In the genomic region with DNA sequence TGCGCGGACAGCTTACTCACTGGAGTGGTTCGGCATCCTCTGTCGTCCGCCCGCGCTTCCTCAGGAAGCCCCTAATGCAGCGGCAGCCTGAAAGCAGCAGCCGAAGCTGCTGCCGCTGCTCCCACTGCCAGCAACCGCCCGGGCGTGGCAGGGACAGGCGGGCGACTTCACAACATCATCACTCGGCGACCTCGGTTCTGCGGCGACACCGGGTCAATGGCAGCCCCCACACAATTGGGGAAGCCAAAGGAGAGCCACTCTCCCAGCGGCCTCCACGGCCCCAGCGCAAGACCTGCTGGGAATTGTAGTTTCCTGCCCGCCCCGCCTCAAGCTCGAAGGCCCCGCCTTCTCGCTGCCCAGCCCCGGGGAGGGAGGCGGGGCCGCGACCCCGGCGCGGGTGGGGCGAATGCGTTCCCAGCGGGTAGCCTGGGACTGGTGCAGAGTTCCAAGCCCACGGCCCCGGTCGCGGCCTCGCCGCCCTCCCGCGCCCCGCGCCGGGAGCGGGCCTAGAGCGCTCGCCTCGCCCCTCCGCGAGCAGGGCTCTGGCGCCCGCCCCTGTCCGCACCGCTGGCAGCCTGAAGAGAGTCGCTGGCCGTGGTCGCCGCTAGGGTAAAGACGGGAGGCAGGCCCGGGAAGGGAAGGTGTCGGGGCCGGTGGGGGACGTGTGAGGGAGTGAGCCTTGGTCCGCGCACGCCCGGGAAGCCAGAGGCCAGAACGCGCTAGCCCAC, we compare ENCODE assay signal across 1 cellular context.
A peak's percentile ranks its signal among the peaks of the same experiment; 100 is the strongest.
TF ChIP-seq lines count a peak whose summit lies in the region.

A gene with protein sequence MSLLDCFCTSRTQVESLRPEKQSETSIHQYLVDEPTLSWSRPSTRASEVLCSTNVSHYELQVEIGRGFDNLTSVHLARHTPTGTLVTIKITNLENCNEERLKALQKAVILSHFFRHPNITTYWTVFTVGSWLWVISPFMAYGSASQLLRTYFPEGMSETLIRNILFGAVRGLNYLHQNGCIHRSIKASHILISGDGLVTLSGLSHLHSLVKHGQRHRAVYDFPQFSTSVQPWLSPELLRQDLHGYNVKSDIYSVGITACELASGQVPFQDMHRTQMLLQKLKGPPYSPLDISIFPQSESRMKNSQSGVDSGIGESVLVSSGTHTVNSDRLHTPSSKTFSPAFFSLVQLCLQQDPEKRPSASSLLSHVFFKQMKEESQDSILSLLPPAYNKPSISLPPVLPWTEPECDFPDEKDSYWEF (plus strand): TSS at position 411 of the 728 bp plus-strand sequence. CDS start 3,101 bp downstream, outside the sequence.
A gene with protein sequence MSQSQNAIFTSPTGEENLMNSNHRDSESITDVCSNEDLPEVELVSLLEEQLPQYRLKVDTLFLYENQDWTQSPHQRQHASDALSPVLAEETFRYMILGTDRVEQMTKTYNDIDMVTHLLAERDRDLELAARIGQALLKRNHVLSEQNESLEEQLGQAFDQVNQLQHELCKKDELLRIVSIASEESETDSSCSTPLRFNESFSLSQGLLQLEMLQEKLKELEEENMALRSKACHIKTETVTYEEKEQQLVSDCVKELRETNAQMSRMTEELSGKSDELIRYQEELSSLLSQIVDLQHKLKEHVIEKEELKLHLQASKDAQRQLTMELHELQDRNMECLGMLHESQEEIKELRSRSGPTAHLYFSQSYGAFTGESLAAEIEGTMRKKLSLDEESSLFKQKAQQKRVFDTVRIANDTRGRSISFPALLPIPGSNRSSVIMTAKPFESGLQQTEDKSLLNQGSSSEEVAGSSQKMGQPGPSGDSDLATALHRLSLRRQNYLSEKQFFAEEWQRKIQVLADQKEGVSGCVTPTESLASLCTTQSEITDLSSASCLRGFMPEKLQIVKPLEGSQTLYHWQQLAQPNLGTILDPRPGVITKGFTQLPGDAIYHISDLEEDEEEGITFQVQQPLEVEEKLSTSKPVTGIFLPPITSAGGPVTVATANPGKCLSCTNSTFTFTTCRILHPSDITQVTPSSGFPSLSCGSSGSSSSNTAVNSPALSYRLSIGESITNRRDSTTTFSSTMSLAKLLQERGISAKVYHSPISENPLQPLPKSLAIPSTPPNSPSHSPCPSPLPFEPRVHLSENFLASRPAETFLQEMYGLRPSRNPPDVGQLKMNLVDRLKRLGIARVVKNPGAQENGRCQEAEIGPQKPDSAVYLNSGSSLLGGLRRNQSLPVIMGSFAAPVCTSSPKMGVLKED (minus strand): TSS at position 129 of the 728 bp plus-strand sequence. CDS start 30,951 bp downstream, outside the sequence.

TF ChIP-seq in HEK293, 187 proteins besides CTCF, POLR2A, EP300 and RAD21 (continued from another document and continues in another):
- peak; percentile 92 for TF ChIP-seq YY2 (tag by site-specific recombination; IDR thresholded peaks at IDR 0.05)
- no peak for TF ChIP-seq ZNF174 (tag by site-specific recombination; IDR thresholded peaks at IDR 0.05)
- TF ChIP-seq ZNF266 (tag by site-specific recombination; IDR thresholded peaks at IDR 0.05; ENCODE audit: low read depth) = no peak
- TF ChIP-seq ZNF585B (tag by site-specific recombination; IDR thresholded peaks at IDR 0.05) = no peak
- no peak for TF ChIP-seq ZNF544 (tag by site-specific recombination; IDR thresholded peaks at IDR 0.05)
- TF ChIP-seq, protein P1, sequence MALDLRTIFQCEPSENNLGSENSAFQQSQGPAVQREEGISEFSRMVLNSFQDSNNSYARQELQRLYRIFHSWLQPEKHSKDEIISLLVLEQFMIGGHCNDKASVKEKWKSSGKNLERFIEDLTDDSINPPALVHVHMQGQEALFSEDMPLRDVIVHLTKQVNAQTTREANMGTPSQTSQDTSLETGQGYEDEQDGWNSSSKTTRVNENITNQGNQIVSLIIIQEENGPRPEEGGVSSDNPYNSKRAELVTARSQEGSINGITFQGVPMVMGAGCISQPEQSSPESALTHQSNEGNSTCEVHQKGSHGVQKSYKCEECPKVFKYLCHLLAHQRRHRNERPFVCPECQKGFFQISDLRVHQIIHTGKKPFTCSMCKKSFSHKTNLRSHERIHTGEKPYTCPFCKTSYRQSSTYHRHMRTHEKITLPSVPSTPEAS (tag by site-specific recombination; IDR thresholded peaks at IDR 0.05) = no peak; the same call in 1 of the 2 replicates
- TF ChIP-seq ZNF529 (tag by site-specific recombination; IDR thresholded peaks at IDR 0.05; ENCODE audit: insufficient replicate concordance) = no peak
- TF ChIP-seq, protein P2, sequence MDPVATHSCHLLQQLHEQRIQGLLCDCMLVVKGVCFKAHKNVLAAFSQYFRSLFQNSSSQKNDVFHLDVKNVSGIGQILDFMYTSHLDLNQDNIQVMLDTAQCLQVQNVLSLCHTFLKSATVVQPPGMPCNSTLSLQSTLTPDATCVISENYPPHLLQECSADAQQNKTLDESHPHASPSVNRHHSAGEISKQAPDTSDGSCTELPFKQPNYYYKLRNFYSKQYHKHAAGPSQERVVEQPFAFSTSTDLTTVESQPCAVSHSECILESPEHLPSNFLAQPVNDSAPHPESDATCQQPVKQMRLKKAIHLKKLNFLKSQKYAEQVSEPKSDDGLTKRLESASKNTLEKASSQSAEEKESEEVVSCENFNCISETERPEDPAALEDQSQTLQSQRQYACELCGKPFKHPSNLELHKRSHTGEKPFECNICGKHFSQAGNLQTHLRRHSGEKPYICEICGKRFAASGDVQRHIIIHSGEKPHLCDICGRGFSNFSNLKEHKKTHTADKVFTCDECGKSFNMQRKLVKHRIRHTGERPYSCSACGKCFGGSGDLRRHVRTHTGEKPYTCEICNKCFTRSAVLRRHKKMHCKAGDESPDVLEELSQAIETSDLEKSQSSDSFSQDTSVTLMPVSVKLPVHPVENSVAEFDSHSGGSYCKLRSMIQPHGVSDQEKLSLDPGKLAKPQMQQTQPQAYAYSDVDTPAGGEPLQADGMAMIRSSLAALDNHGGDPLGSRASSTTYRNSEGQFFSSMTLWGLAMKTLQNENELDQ (tag by site-specific recombination; IDR thresholded peaks at IDR 0.05; ENCODE audit: low read depth) = no peak
- TF ChIP-seq ZNF302 (tag by site-specific recombination; IDR thresholded peaks at IDR 0.05; ENCODE audit: low read depth) = no peak
- TF ChIP-seq ZNF792 (tag by site-specific recombination; IDR thresholded peaks at IDR 0.05) = no peak
- peak; percentile 89 for TF ChIP-seq YY1 (tag by site-specific recombination; IDR thresholded peaks at IDR 0.05)
- TF ChIP-seq, protein P3, sequence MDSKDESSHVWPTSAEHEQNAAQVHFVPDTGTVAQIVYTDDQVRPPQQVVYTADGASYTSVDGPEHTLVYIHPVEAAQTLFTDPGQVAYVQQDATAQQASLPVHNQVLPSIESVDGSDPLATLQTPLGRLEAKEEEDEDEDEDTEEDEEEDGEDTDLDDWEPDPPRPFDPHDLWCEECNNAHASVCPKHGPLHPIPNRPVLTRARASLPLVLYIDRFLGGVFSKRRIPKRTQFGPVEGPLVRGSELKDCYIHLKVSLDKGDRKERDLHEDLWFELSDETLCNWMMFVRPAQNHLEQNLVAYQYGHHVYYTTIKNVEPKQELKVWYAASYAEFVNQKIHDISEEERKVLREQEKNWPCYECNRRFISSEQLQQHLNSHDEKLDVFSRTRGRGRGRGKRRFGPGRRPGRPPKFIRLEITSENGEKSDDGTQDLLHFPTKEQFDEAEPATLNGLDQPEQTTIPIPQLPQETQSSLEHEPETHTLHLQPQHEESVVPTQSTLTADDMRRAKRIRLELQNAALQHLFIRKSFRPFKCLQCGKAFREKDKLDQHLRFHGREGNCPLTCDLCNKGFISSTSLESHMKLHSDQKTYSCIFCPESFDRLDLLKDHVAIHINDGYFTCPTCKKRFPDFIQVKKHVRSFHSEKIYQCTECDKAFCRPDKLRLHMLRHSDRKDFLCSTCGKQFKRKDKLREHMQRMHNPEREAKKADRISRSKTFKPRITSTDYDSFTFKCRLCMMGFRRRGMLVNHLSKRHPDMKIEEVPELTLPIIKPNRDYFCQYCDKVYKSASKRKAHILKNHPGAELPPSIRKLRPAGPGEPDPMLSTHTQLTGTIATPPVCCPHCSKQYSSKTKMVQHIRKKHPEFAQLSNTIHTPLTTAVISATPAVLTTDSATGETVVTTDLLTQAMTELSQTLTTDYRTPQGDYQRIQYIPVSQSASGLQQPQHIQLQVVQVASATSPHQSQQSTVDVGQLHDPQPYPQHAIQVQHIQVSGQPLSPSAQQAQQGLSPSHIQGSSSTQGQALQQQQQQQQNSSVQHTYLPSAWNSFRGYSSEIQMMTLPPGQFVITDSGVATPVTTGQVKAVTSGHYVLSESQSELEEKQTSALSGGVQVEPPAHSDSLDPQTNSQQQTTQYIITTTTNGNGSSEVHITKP (tag by site-specific recombination; IDR thresholded peaks at IDR 0.05) = peak; percentile 71
- peak; percentile 70 for TF ChIP-seq KLF9 (tag by site-specific recombination; IDR thresholded peaks at IDR 0.05; ENCODE audit: low read depth)
- TF ChIP-seq ZNF112 (tag by site-specific recombination; IDR thresholded peaks at IDR 0.05) = no peak
- peak; percentile 96 for TF ChIP-seq SP3 (tag by site-specific recombination; IDR thresholded peaks at IDR 0.05)
- no peak for TF ChIP-seq ZNF596 (tag by site-specific recombination; IDR thresholded peaks at IDR 0.05)
- TF ChIP-seq ZNF791 (tag by site-specific recombination; IDR thresholded peaks at IDR 0.05) = no peak
- TF ChIP-seq ZNF626 (tag by site-specific recombination; IDR thresholded peaks at IDR 0.05) = no peak
- TF ChIP-seq ZNF623 (tag by site-specific recombination; IDR thresholded peaks at IDR 0.05) = no peak
- TF ChIP-seq ZBTB48 (tag by site-specific recombination; IDR thresholded peaks at IDR 0.05) = peak; percentile 51
- TF ChIP-seq ZNF202 (tag by site-specific recombination; IDR thresholded peaks at IDR 0.05; ENCODE audit: borderline replicate concordance) = no peak
- TF ChIP-seq, protein P4, sequence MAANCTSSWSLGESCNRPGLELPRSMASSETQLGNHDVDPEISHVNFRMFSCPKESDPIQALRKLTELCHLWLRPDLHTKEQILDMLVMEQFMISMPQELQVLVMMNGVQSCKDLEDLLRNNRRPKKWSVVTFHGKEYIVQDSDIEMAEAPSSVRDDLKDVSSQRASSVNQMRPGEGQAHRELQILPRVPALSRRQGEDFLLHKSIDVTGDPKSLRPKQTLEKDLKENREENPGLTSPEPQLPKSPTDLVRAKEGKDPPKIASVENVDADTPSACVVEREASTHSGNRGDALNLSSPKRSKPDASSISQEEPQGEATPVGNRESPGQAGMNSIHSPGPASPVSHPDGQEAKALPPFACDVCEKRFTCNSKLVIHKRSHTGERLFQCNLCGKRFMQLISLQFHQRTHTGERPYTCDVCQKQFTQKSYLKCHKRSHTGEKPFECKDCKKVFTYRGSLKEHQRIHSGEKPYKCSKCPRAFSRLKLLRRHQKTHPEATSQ (tag by site-specific recombination; IDR thresholded peaks at IDR 0.05) = 0 out of 2 replicates have a peak, but pooled peaks have one; percentile 31
- no peak for TF ChIP-seq FEZF1 (tag by site-specific recombination; IDR thresholded peaks at IDR 0.05)
- TF ChIP-seq ZNF155 (tag by site-specific recombination; IDR thresholded peaks at IDR 0.05) = no peak
- no peak for TF ChIP-seq ZNF777 (tag by site-specific recombination; IDR thresholded peaks at IDR 0.05; ENCODE audit: borderline replicate concordance)
- TF ChIP-seq, protein P5, sequence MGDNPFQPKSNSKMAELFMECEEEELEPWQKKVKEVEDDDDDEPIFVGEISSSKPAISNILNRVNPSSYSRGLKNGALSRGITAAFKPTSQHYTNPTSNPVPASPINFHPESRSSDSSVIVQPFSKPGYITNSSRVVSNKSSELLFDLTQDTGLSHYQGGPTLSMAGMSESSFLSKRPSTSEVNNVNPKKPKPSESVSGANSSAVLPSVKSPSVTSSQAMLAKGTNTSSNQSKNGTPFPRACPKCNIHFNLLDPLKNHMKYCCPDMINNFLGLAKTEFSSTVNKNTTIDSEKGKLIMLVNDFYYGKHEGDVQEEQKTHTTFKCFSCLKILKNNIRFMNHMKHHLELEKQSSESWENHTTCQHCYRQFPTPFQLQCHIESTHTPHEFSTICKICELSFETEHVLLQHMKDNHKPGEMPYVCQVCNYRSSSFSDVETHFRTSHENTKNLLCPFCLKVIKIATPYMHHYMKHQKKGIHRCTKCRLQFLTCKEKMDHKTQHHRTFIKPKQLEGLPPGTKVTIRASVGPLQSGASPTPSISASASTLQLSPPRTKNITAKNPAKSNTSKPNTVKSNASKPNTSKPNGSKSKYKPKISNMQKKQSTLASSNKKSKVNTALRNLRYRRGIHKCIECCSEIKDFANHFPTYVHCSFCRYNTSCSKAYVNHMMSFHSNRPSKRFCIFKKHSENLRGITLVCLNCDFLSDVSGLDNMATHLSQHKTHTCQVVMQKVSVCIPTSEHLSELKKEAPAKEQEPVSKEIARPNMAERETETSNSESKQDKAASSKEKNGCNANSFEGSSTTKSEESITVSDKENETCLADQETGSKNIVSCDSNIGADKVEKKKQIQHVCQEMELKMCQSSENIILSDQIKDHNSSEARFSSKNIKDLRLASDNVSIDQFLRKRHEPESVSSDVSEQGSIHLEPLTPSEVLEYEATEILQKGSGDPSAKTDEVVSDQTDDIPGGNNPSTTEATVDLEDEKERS (tag by site-specific recombination; IDR thresholded peaks at IDR 0.05) = no peak
- no peak for TF ChIP-seq PRDM1 (tag by site-specific recombination; IDR thresholded peaks at IDR 0.05)
- TF ChIP-seq SCRT1 (tag by site-specific recombination; IDR thresholded peaks at IDR 0.05; ENCODE audit: borderline replicate concordance) = no peak
- TF ChIP-seq ZNF324 (tag by site-specific recombination; IDR thresholded peaks at IDR 0.05) = 0 out of 2 replicates have a peak, but pooled peaks have one; percentile 64
- TF ChIP-seq HOXD13 (CRISPR knock-in tag; IDR thresholded peaks at IDR 0.05; ENCODE audit: borderline replicate concordance) = 0 out of 2 replicates have a peak, but pooled peaks have one; percentile 30
- TF ChIP-seq ZNF48 (tag by site-specific recombination; IDR thresholded peaks at IDR 0.05) = no peak
- no peak for TF ChIP-seq ZNF133 (tag by site-specific recombination; IDR thresholded peaks at IDR 0.05)
- TF ChIP-seq ZNF423 (tag by site-specific recombination; IDR thresholded peaks at IDR 0.05) = no peak
- peak; percentile 89 for TF ChIP-seq ZBTB17 (tag by site-specific recombination; IDR thresholded peaks at IDR 0.05)
- TF ChIP-seq SCRT2 (tag by site-specific recombination; IDR thresholded peaks at IDR 0.05) = no peak
- TF ChIP-seq, protein P6, sequence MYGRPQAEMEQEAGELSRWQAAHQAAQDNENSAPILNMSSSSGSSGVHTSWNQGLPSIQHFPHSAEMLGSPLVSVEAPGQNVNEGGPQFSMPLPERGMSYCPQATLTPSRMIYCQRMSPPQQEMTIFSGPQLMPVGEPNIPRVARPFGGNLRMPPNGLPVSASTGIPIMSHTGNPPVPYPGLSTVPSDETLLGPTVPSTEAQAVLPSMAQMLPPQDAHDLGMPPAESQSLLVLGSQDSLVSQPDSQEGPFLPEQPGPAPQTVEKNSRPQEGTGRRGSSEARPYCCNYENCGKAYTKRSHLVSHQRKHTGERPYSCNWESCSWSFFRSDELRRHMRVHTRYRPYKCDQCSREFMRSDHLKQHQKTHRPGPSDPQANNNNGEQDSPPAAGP (tag by site-specific recombination; IDR thresholded peaks at IDR 0.05) = peak; percentile 58
- peak; percentile 13; the same call in 1 of the 2 replicates for TF ChIP-seq ZIC2 (tag by site-specific recombination; IDR thresholded peaks at IDR 0.05)
- TF ChIP-seq ZNF677 (tag by site-specific recombination; IDR thresholded peaks at IDR 0.05) = no peak
- peak; percentile 96 for TF ChIP-seq ZNF335 (tag by site-specific recombination; conservative IDR thresholded peaks at IDR 0.05)
- TF ChIP-seq, protein P7, sequence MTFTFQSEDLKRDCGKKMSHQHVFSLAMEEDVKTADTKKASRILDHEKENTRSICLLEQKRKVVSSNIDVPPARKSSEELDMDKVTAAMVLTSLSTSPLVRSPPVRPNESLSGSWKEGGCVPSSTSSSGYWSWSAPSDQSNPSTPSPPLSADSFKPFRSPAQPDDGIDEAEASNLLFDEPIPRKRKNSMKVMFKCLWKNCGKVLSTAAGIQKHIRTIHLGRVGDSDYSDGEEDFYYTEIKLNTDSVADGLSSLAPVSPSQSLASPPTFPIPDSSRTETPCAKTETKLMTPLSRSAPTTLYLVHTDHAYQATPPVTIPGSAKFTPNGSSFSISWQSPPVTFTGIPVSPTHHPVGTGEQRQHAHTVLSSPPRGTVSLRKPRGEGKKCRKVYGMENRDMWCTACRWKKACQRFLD (tag by site-specific recombination; IDR thresholded peaks at IDR 0.05) = no peak
